ENCODE assay signal across 21 cellular contexts in genomic region chr21:35077975-35078374, GRCh38.
"Had no signal": no experiment of that assay in that cellular context is flagged by ENCODE, and none has a peak within 500 bp of the region (broad histone marks: within the 10 kb centered on the region; RNA-seq: fewer than 3 reads in every experiment).

No MANE protein-coding gene starts in this region.

- H3K4me1 Mint-ChIP-seq: memory B cell had no signal

- ATAC-seq: left lobe of liver; natural killer cell treated with Interleukin-12 subunit alpha and Interleukin-12 subunit beta and Interleukin-15 and Interleukin-18, amount 100 ng/mL, for 72 hours; psoas muscle; sciatic nerve had no signal

- H3K36me3 ChIP-seq: breast epithelium, esophagus squamous epithelium, spleen had no signal

- H3K9me3 ChIP-seq: esophagus squamous epithelium, psoas muscle had no signal

- DNase-seq: activated CD4-positive, alpha-beta T cell treated with anti-CD3 and anti-CD28 coated beads, Interleukin-2, amount 50 U/mL, for 4 hours; activated CD4-positive, CD25-positive, alpha-beta regulatory T cell; activated naive CD8-positive, alpha-beta T cell treated with anti-CD3 and anti-CD28 coated beads, Interleukin-2, amount 10 ng/mL, durations not matched to agents 7 days and 5 days; aorta; esophagus squamous epithelium; foreskin fibroblast; nucleus accumbens; psoas muscle; spleen; stimulated activated CD4-positive, alpha-beta T cell treated with anti-CD3 and anti-CD28 coated beads, Interleukin-1b, Interleukin-23, amount 100 ng/mL, for 48 hours; stimulated activated naive CD4-positive, alpha-beta T cell; substantia nigra; T-helper 2 cell had no signal

- H3K27ac Mint-ChIP-seq: activated naive CD8-positive, alpha-beta T cell treated with anti-CD3 and anti-CD28 coated beads, Interleukin-2, amount 10 ng/mL, durations not matched to agents 7 days and 5 days; memory B cell; type B pancreatic cell had no signal

- H3K9me3 Mint-ChIP-seq: type B pancreatic cell had no signal

- H3K4me3 Mint-ChIP-seq: activated naive CD8-positive, alpha-beta T cell treated with anti-CD3 and anti-CD28 coated beads, Interleukin-2, amount 10 ng/mL, durations not matched to agents 7 days and 5 days; memory B cell; natural killer cell treated with Interleukin-12 subunit alpha and Interleukin-12 subunit beta and Interleukin-15 and Interleukin-18, amount 100 ng/mL, for 72 hours; type B pancreatic cell had no signal

- H3K4me1 ChIP-seq: breast epithelium, esophagus squamous epithelium, psoas muscle, spleen had no signal

- H3K27me3 ChIP-seq: breast epithelium, spleen had no signal

- H3K4me3 ChIP-seq: breast epithelium, esophagus squamous epithelium, psoas muscle, spleen had no signal

- H3K36me3 Mint-ChIP-seq: type B pancreatic cell had no signal

- H3K27ac ChIP-seq: breast epithelium, esophagus squamous epithelium, psoas muscle, spleen had no signal

- FAIRE-seq: endometrium, TTC549 had no signal
